11 cellular contexts compared by ENCODE assay signal in genomic region chr1:173479649-173480048, GRCh38. TPM values are rescaled to one million over a fixed set of nuclear protein-coding genes. Genes with fewer than 3 reads are reported as not detected.
DNase-seq lines count a peak whose midpoint lies in the region; ATAC-seq and TF ChIP-seq lines count a peak whose summit lies in the region.
"Had no signal": no experiment of that assay in that cellular context is flagged by ENCODE, and none has a peak within 500 bp of the region (broad histone marks: within the 10 kb centered on the region; RNA-seq: fewer than 3 reads in every experiment).

No MANE protein-coding gene starts in this region.

- H3K4me1 Mint-ChIP-seq in HFFc6 (ENCODE audit: low read depth) = peaks cover 53% of the 10 kb centered on the region
- peaks cover 41% of the 10 kb centered on the region for H3K4me1 Mint-ChIP-seq in chondrocyte (ENCODE audit: low read depth)

- peak overlapping the region; percentile 64 for H3K27ac Mint-ChIP-seq in HFFc6
- H3K27ac Mint-ChIP-seq in chondrocyte (ENCODE audit: unreplicated experiment) = no peak overlapping the region

- peaks cover 1 to 61% (median 48%) of the 10 kb centered on the region in 4 donors for H3K4me1 ChIP-seq in liver (ENCODE audit: control insufficient read depth in 4 of 4, insufficient read depth in 4 of 4, low read length in 3 of 4)

- WGBS in liver = 65% methylated on average over 4 of the region's 4 CpGs

- peaks cover 5% of the 10 kb centered on the region for H3K27me3 Mint-ChIP-seq in HFFc6 (ENCODE audit: insufficient read depth)
- H3K27me3 Mint-ChIP-seq in chondrocyte (ENCODE audit: low read depth) = no peaks in the 10 kb centered on the region

- H3K4me3 ChIP-seq in brain microvascular endothelial cell (ENCODE audit: low read depth, low read length) = peak overlapping the region; percentile 2
- peak overlapping the region; percentile 52 to 87 (median 85) for H3K4me3 ChIP-seq in liver (ENCODE audit: low read depth in 1 of 3, low read length in 3 of 3)

- TF ChIP-seq CTCF in HFFc6 (IDR thresholded peaks at IDR 0.05) = no peak
- TF ChIP-seq CTCF in brain microvascular endothelial cell (IDR thresholded peaks at IDR 0.05; ENCODE audit: low read depth, low read length, missing control alignments) = no peak
- TF ChIP-seq CTCF in liver (IDR thresholded peaks at IDR 0.05; ENCODE audit: low read depth, low read length, missing input control) = no peak
- no peak for TF ChIP-seq CTCF in chondrocyte (IDR thresholded peaks at IDR 0.05)

- H3K9me3 Mint-ChIP-seq in HFFc6 = no peaks in the 10 kb centered on the region
- no peaks in the 10 kb centered on the region for H3K9me3 Mint-ChIP-seq in chondrocyte (ENCODE audit: low read depth)

- ATAC-seq in GM21529 (IDR thresholded peaks at IDR 0.05; ENCODE audit: unreplicated experiment) = no peak

- peaks cover 48% of the 10 kb centered on the region for H3K36me3 Mint-ChIP-seq in HFFc6 (ENCODE audit: low read depth)
- peaks cover 26% of the 10 kb centered on the region for H3K36me3 Mint-ChIP-seq in chondrocyte (ENCODE audit: low read depth)

- H3K4me3 Mint-ChIP-seq in HFFc6 = peak overlapping the region; percentile 93
- no peak overlapping the region for H3K4me3 Mint-ChIP-seq in chondrocyte (ENCODE audit: unreplicated experiment)

- H3K9ac ChIP-seq in liver (ENCODE audit: low read depth in 1 of 2, low read length in 2 of 2) = peak overlapping the region in 1 of 2 donors; percentile 84

- TF ChIP-seq RAD21 in liver (IDR thresholded peaks at IDR 0.05) = no peak

- H3K27me3 ChIP-seq in brain microvascular endothelial cell (replicated peaks) (no peaks in the 10 kb centered on the region), liver (ENCODE audit: control insufficient read depth in 4 of 4, insufficient read depth in 4 of 4, low read length in 3 of 4) (no peaks in the 10 kb centered on the region)

- DNase-seq in A172 (ENCODE audit: low spot score) (peak; percentile 29), HFFc6 (no peak), brain microvascular endothelial cell (no peak), NCI-H146 treated with DMSO at 0.1 percent for 48 hours (lab: John Stamatoyannopoulos, UW; ENCODE audit: unreplicated experiment) (no peak), chondrocyte (ENCODE audit: low spot score) (no peak), SK-N-DZ (ENCODE audit: low spot score) (no peak)
- DNase-seq: kidney; NCI-H2029; stimulated activated CD4-positive, alpha-beta T cell treated with anti-CD3 and anti-CD28 coated beads, Interleukin-4, amount 100 ng/mL, for 24 hours had no signal

- H3K27ac ChIP-seq in brain microvascular endothelial cell (no peak overlapping the region), liver (ENCODE audit: low read depth in 1 of 2, low read length in 2 of 2) (peak overlapping the region; percentile 17 to 45)

- in situ Hi-C loops in brain microvascular endothelial cell (cut with HindIII; ENCODE audit: low pct_ligation_motif_present, low sequenced_read_pairs) = no loop called here

- H3K36me3 ChIP-seq in brain microvascular endothelial cell (replicated peaks) = peaks cover 35% of the 10 kb centered on the region
- H3K36me3 ChIP-seq in liver (ENCODE audit: control insufficient read depth in 4 of 4, insufficient read depth in 3 of 4, low read depth in 1 of 4, low read length in 3 of 4) = peaks cover 8 to 36% (median 31%) of the 10 kb centered on the region in 4 donors

- H3K9me3 ChIP-seq in liver (ENCODE audit: control insufficient read depth in 4 of 4, low read length in 3 of 4) = no peaks in the 10 kb centered on the region

TF ChIP-seq in liver, 16 proteins besides CTCF, POLR2A, EP300 and RAD21:
- TF ChIP-seq NR2F2 (IDR thresholded peaks at IDR 0.05) = no peak
- no peak for TF ChIP-seq ZBTB33 (IDR thresholded peaks at IDR 0.05)

RNA-seq across cellular contexts. Expression of gene PRDX6, which starts 2.5 kb away (rescaled TPM):
- total RNA-seq in A172 (2014; rRNA removed; shearing (Covaris generic)) = 436 and 466 TPM in 2 replicates
- 1,000 to 10,000 TPM in 2 of 6 experiments, 100 to 1,000 TPM in 4; 527 to 1,396 (median 553) TPM for total RNA-seq in HFFc6 (2021; fragmentation: NEBNext Ultra II Directional; extraction: Animal tissue kit (Norgen Biotek cat#: 25700))
- total RNA-seq in liver (100 to 1,000 TPM; 147 to 161 TPM), chondrocyte (149 to 174 TPM (median 155 TPM) in 3 replicates)
- polyA plus RNA-seq in liver = 100 to 1,000 TPM; 320 to 370 TPM
- polyA plus RNA-seq in SK-N-DZ (2014; cell fraction: cytosol; rRNA removed) = 193 and 204 TPM in 2 replicates
- polyA plus RNA-seq in SK-N-DZ (2014; cell fraction: nucleus; rRNA removed) = 132 and 151 TPM in 2 replicates
